Comparison of ENCODE assay signal across 20 cellular contexts in genomic region chr3:44991326-44991725, GRCh38. TPM values are rescaled to one million over a fixed set of nuclear protein-coding genes. Genes with fewer than 3 reads are reported as not detected.
DNase-seq lines count a peak whose midpoint lies in the region; ATAC-seq and TF ChIP-seq lines count a peak whose summit lies in the region.
"Had no signal": no experiment of that assay in that cellular context is flagged by ENCODE, and none has a peak within 500 bp of the region (broad histone marks: within the 10 kb centered on the region; RNA-seq: fewer than 3 reads in every experiment).

No MANE protein-coding gene starts in this region.

- intact Hi-C loops in tibial artery (cut with DNase I; ENCODE audit: low total_unique reads) = no loop called here

- CTCF ChIA-PET in activated CD8-positive, alpha-beta memory T cell treated with anti-CD3 and anti-CD28 coated beads, Interleukin-2, amount 10 ng/mL, durations not matched to agents 7 days and 5 days (lab: Charles Lee) = interaction anchor here (1.2 to 2.9 kb wide), 3 partner anchors 9 to 16 kb away, joined by 4 to 17 read pairs (median 5); partner anchors contain the start of genes EXOSC7 and ZDHHC3
- CTCF ChIA-PET in T-cell (lab: Charles Lee) = interaction anchor here in 1 of 2 donors (1.1 kb wide), 1 partner anchor 8 kb away, joined by 3 read pairs; no protein-coding TSS in a partner anchor

- no peaks in the 10 kb centered on the region; the same call in 1 of the 2 replicates for H4K20me1 ChIP-seq in DND-41 (ENCODE audit: insufficient read depth, low read length)

- no peaks in the 10 kb centered on the region for H3K9me3 ChIP-seq in DND-41 (ENCODE audit: insufficient read depth, low read length, severe bottlenecking)
- H3K9me3 ChIP-seq in tibial artery = no peaks in the 10 kb centered on the region
- H3K9me3 ChIP-seq: BLaER1 treated with 17β-estradiol and CSF1 and Interleukin-3, amounts not matched to agents 10 nM and 100 nM had no signal

- no peak for ATAC-seq in activated CD8-positive, alpha-beta memory T cell treated with anti-CD3 and anti-CD28 coated beads, Interleukin-2, amount 10 ng/mL, durations not matched to agents 7 days and 5 days
- ATAC-seq in DND-41 (ENCODE audit: insufficient read depth, low read depth) (peak; percentile 47), T-cell (replicated peaks in 1 of 4) (peak; percentile 52 to 85 (median 61)), HG03108 (IDR thresholded peaks at IDR 0.05; ENCODE audit: unreplicated experiment) (no peak)
- ATAC-seq in stimulated activated effector memory CD8-positive, alpha-beta T cell treated with anti-CD3 and anti-CD28 coated beads, Interleukin-12 subunit alpha, Interleukin-12 subunit beta, amount 100 ng/mL, for 72 hours = no peak
- ATAC-seq: PC-3 had no signal

- no peaks in the 10 kb centered on the region for H3K27me3 Mint-ChIP-seq in activated CD8-positive, alpha-beta memory T cell treated with anti-CD3 and anti-CD28 coated beads, Interleukin-2, amount 10 ng/mL, durations not matched to agents 7 days and 5 days
- no peaks in the 10 kb centered on the region for H3K27me3 Mint-ChIP-seq in T-cell

- H3K27ac Mint-ChIP-seq in activated CD8-positive, alpha-beta memory T cell treated with anti-CD3 and anti-CD28 coated beads, Interleukin-2, amount 10 ng/mL, durations not matched to agents 7 days and 5 days = peak overlapping the region; percentile 49
- H3K27ac Mint-ChIP-seq in T-cell = peak overlapping the region; percentile 53 to 78
- peak overlapping the region; percentile 36 for H3K27ac Mint-ChIP-seq in stimulated activated effector memory CD8-positive, alpha-beta T cell treated with anti-CD3 and anti-CD28 coated beads, Interleukin-12 subunit alpha, Interleukin-12 subunit beta, amount 100 ng/mL, for 72 hours

- peaks cover 7% of the 10 kb centered on the region; the same call in 1 of the 2 replicates for H3K79me2 ChIP-seq in DND-41 (ENCODE audit: insufficient read depth, low read length)

- peak; percentile 2 for TF ChIP-seq CTCF in DND-41 (IDR thresholded peaks at IDR 0.05; ENCODE audit: borderline replicate concordance, extremely low read depth, low read length, poor library complexity, severe bottlenecking)
- no peak for TF ChIP-seq CTCF in tibial artery (IDR thresholded peaks at IDR 0.05)

- POLR2A ChIA-PET in T-cell (lab: Charles Lee) = interaction anchor here in 1 of 2 donors (0.5 kb wide), 1 partner anchor 11 kb away, joined by 3 read pairs; no protein-coding TSS in a partner anchor

- H3K9me3 Mint-ChIP-seq in activated CD8-positive, alpha-beta memory T cell treated with anti-CD3 and anti-CD28 coated beads, Interleukin-2, amount 10 ng/mL, durations not matched to agents 7 days and 5 days (ENCODE audit: low read depth) = no peaks in the 10 kb centered on the region
- no peaks in the 10 kb centered on the region for H3K9me3 Mint-ChIP-seq in T-cell
- no peaks in the 10 kb centered on the region for H3K9me3 Mint-ChIP-seq in stimulated activated effector memory CD8-positive, alpha-beta T cell treated with anti-CD3 and anti-CD28 coated beads, Interleukin-12 subunit alpha, Interleukin-12 subunit beta, amount 100 ng/mL, for 72 hours

- no peak overlapping the region for H3K4me3 ChIP-seq in DND-41 (ENCODE audit: low read depth in 1 of 2, low read length in 2 of 2)
- no peak overlapping the region for H3K4me3 ChIP-seq in tibial artery
- H3K4me3 ChIP-seq: BLaER1 treated with 17β-estradiol and CSF1 and Interleukin-3, amounts not matched to agents 10 nM and 100 nM had no signal

- peaks cover 25% of the 10 kb centered on the region for H3K4me1 Mint-ChIP-seq in activated CD8-positive, alpha-beta memory T cell treated with anti-CD3 and anti-CD28 coated beads, Interleukin-2, amount 10 ng/mL, durations not matched to agents 7 days and 5 days
- peaks cover 62 to 79% (median 78%) of the 10 kb centered on the region in 3 donors for H3K4me1 Mint-ChIP-seq in T-cell
- peaks cover 56% of the 10 kb centered on the region for H3K4me1 Mint-ChIP-seq in stimulated activated effector memory CD8-positive, alpha-beta T cell treated with anti-CD3 and anti-CD28 coated beads, Interleukin-12 subunit alpha, Interleukin-12 subunit beta, amount 100 ng/mL, for 72 hours

- no peak overlapping the region for H3K4me3 Mint-ChIP-seq in activated CD8-positive, alpha-beta memory T cell treated with anti-CD3 and anti-CD28 coated beads, Interleukin-2, amount 10 ng/mL, durations not matched to agents 7 days and 5 days
- H3K4me3 Mint-ChIP-seq in T-cell = peak overlapping the region in 1 of 3 donors; percentile 73
- H3K4me3 Mint-ChIP-seq in stimulated activated effector memory CD8-positive, alpha-beta T cell treated with anti-CD3 and anti-CD28 coated beads, Interleukin-12 subunit alpha, Interleukin-12 subunit beta, amount 100 ng/mL, for 72 hours = no peak overlapping the region

- H3K27me3 ChIP-seq in DND-41 (ENCODE audit: insufficient read depth, low read length, poor library complexity) = no peaks in the 10 kb centered on the region
- no peaks in the 10 kb centered on the region for H3K27me3 ChIP-seq in tibial artery
- H3K27me3 ChIP-seq: BLaER1 treated with 17β-estradiol and CSF1 and Interleukin-3, amounts not matched to agents 10 nM and 100 nM had no signal

- no peak overlapping the region for H3K4me2 ChIP-seq in DND-41 (ENCODE audit: insufficient read depth, low read length)
- H3K4me2 ChIP-seq: BLaER1 treated with 17β-estradiol and CSF1 and Interleukin-3, amounts not matched to agents 10 nM and 100 nM had no signal

- no peak overlapping the region for H2AFZ ChIP-seq in DND-41 (ENCODE audit: low read depth, low read length)

- H3K36me3 ChIP-seq in DND-41 (ENCODE audit: insufficient read depth, low read length) = peaks cover 46% of the 10 kb centered on the region
- H3K36me3 ChIP-seq in tibial artery = peaks cover 0 to 36% (median 11%) of the 10 kb centered on the region in 3 donors

- DNase-seq in activated CD8-positive, alpha-beta memory T cell treated with anti-CD3 and anti-CD28 coated beads, Interleukin-2, amount 10 ng/mL, durations not matched to agents 7 days and 5 days = no peak
- DNase-seq in activated CD8-positive, alpha-beta memory T cell treated with anti-CD3 and anti-CD28 coated beads, Interleukin-2, amount 50 U/mL, for 48 hours = no peak
- no peak for DNase-seq in DND-41
- no peak for DNase-seq in T-cell
- no peak for DNase-seq in stimulated activated effector memory CD8-positive, alpha-beta T cell treated with anti-CD3 and anti-CD28 coated beads, Interleukin-12 subunit alpha, Interleukin-12 subunit beta, amount 100 ng/mL, for 72 hours (ENCODE audit: low spot score in 2 of 2)
- DNase-seq in tibial artery = no peak
- DNase-seq: H7, Karpas-422, NCI-H1048, NCI-H1436 treated with DMSO at 0.1 percent for 48 hours, NCI-H2029, NCI-H345, NCI-H526, PC-3, RPMI8226, SIG-M5 had no signal

- no peaks in the 10 kb centered on the region for H3K4me1 ChIP-seq in DND-41 (ENCODE audit: insufficient read depth, low read length)
- peaks cover 0 to 40% (median 21%) of the 10 kb centered on the region in 4 donors for H3K4me1 ChIP-seq in tibial artery

- peaks cover 40% of the 10 kb centered on the region for H3K36me3 Mint-ChIP-seq in activated CD8-positive, alpha-beta memory T cell treated with anti-CD3 and anti-CD28 coated beads, Interleukin-2, amount 10 ng/mL, durations not matched to agents 7 days and 5 days
- peaks cover 48% of the 10 kb centered on the region for H3K36me3 Mint-ChIP-seq in T-cell
- H3K36me3 Mint-ChIP-seq in stimulated activated effector memory CD8-positive, alpha-beta T cell treated with anti-CD3 and anti-CD28 coated beads, Interleukin-12 subunit alpha, Interleukin-12 subunit beta, amount 100 ng/mL, for 72 hours = peaks cover 72% of the 10 kb centered on the region

- no peak overlapping the region for H3K27ac ChIP-seq in DND-41 (ENCODE audit: low read length)
- H3K27ac ChIP-seq in tibial artery = no peak overlapping the region
- H3K27ac ChIP-seq: BLaER1 treated with 17β-estradiol and CSF1 and Interleukin-3, amounts not matched to agents 10 nM and 100 nM had no signal

- no peak overlapping the region for H3K9ac ChIP-seq in DND-41 (ENCODE audit: low read depth, low read length)
- H3K9ac ChIP-seq: BLaER1 treated with 17β-estradiol and CSF1 and Interleukin-3, amounts not matched to agents 10 nM and 100 nM had no signal

RNA-seq across cellular contexts. Expression of gene EXOSC7, which starts 15.3 kb away (rescaled TPM):
- 10 to 100 TPM; 51.3 to 66.1 TPM for total RNA-seq in activated CD8-positive, alpha-beta memory T cell treated with anti-CD3 and anti-CD28 coated beads, Interleukin-2, amount 10 ng/mL, durations not matched to agents 7 days and 5 days
- 10 to 100 TPM; 27.7 to 44.3 (median 42.0) TPM for total RNA-seq in T-cell

RNA-seq across cellular contexts. Expression of gene ZDHHC3, which starts 15.4 kb away (rescaled TPM):
- total RNA-seq in activated CD8-positive, alpha-beta memory T cell treated with anti-CD3 and anti-CD28 coated beads, Interleukin-2, amount 10 ng/mL, durations not matched to agents 7 days and 5 days = 10 to 100 TPM; 54.0 to 54.9 TPM
- 10 to 100 TPM; 38.8 to 53.9 (median 44.5) TPM for total RNA-seq in T-cell

RNA-seq across cellular contexts. Expression of gene CLEC3B, which starts 34.8 kb away (rescaled TPM):
- not detected for total RNA-seq in activated CD8-positive, alpha-beta memory T cell treated with anti-CD3 and anti-CD28 coated beads, Interleukin-2, amount 10 ng/mL, durations not matched to agents 7 days and 5 days
- 1 to 10 TPM in 2 of 5 donors, under 1 TPM in 3; 0.55 to 1.6 (median 0.66) TPM for total RNA-seq in T-cell
- total RNA-seq: H7, HT-29, MCF 10A had no signal

Comparison
In these comparisons a context has a peak if more than half of its experiments do, and no peak if none do; other contexts are left out.
1. ATAC-seq: peak in DND-41 (single experiment) and T-cell (4 of 4); none in activated CD8-positive, alpha-beta memory T cell treated with anti-CD3 and anti-CD28 coated beads, Interleukin-2, amount 10 ng/mL, durations not matched to agents 7 days and 5 days (single experiment), stimulated activated effector memory CD8-positive, alpha-beta T cell treated with anti-CD3 and anti-CD28 coated beads, Interleukin-12 subunit alpha, Interleukin-12 subunit beta, amount 100 ng/mL, for 72 hours (single experiment) and HG03108 (single experiment).
2. Peak in every context shown above with its lines, with median percentiles within 50 percentile points of each other: H3K27ac Mint-ChIP-seq.